ENCODE assay signal across 9 cellular contexts in genomic region chr9:137435980-137436760, GRCh38. TPM values are rescaled to one million over a fixed set of nuclear protein-coding genes. Genes with fewer than 3 reads are reported as not detected.
DNase-seq lines count a peak whose midpoint lies in the region; ATAC-seq and TF ChIP-seq lines count a peak whose summit lies in the region.
"Had no signal": no experiment of that assay in that cellular context is flagged by ENCODE, and none has a peak within 500 bp of the region (broad histone marks: within the 10 kb centered on the region; RNA-seq: fewer than 3 reads in every experiment).

No MANE protein-coding gene starts in this region.

- no peak for ATAC-seq in HG03139 (IDR thresholded peaks at IDR 0.05; ENCODE audit: unreplicated experiment)
- ATAC-seq in HG02610 (IDR thresholded peaks at IDR 0.05; ENCODE audit: unreplicated experiment): no peak

- DNase-seq in Daoy (ENCODE audit: low read depth) (peak; percentile 96), RPMI8226 (peak; percentile 93), fibroblast of villous mesenchyme (ENCODE audit: low read depth) (peak; percentile 81), retinal pigment epithelial cell (ENCODE audit: low read depth) (peak; percentile 45), NK-92 (lab: John Stamatoyannopoulos, UW; ENCODE audit: unreplicated experiment) (no peak), NCI-H510A (lab: John Stamatoyannopoulos, UW) (no peak)
- DNase-seq: NCI-H1694 treated with DMSO at 0.1 percent for 48 hours had no signal

- no peak overlapping the region for H3K4me3 ChIP-seq in fibroblast of villous mesenchyme (ENCODE audit: low read depth, low read length)
- H3K4me3 ChIP-seq in retinal pigment epithelial cell (ENCODE audit: low read length): no peak overlapping the region

- TF ChIP-seq CTCF in fibroblast of villous mesenchyme (IDR thresholded peaks at IDR 0.05; ENCODE audit: insufficient read depth, low read depth, low read length) (no peak), retinal pigment epithelial cell (conservative IDR thresholded peaks at IDR 0.05; ENCODE audit: low read depth, low read length) (no peak)

RNA-seq across cellular contexts. Expression of gene ENTPD8, which starts 5.0 kb away (rescaled TPM):
- total RNA-seq in Daoy (2014; rRNA removed; shearing (Covaris generic)): not detected in 2 replicates
- total RNA-seq in fibroblast of villous mesenchyme: under 0.01 TPM in 1 of 2 replicates, not detected in the other

RNA-seq across cellular contexts. Expression of gene NOXA1, which starts 13.0 kb away (rescaled TPM):
- not detected in 2 replicates for total RNA-seq in Daoy (2014; rRNA removed; shearing (Covaris generic))
- total RNA-seq in fibroblast of villous mesenchyme: 0.32 TPM in 1 of 2 replicates, not detected in the other

RNA-seq across cellular contexts. Expression of gene EXD3, which starts 13.2 kb away (rescaled TPM):
- total RNA-seq in Daoy (2014; rRNA removed; shearing (Covaris generic)): 0.86 and 2.3 TPM in 2 replicates
- total RNA-seq in fibroblast of villous mesenchyme: 7.3 and 8.1 TPM in 2 replicates

RNA-seq across cellular contexts. Expression of gene NSMF, which starts 23.0 kb away (rescaled TPM):
- 13.5 and 13.7 TPM in 2 replicates for total RNA-seq in Daoy (2014; rRNA removed; shearing (Covaris generic))
- 22.0 and 22.9 TPM in 2 replicates for total RNA-seq in fibroblast of villous mesenchyme

Comparison
In these comparisons a context has a peak if more than half of its experiments do, and no peak if none do; other contexts are left out.
1. DNase-seq: peak in Daoy (single experiment), RPMI8226 (single experiment), fibroblast of villous mesenchyme (single experiment) and retinal pigment epithelial cell (single experiment); none in NK-92 (single experiment) and NCI-H510A (single experiment).